Comparison of ENCODE assay signal across 6 cellular contexts in genomic region chr10:79838441-79838840, GRCh38. TPM values are rescaled to one million over a fixed set of nuclear protein-coding genes. Genes with fewer than 3 reads are reported as not detected.
"Had no signal": no experiment of that assay in that cellular context is flagged by ENCODE, and none has a peak within 500 bp of the region (broad histone marks: within the 10 kb centered on the region; RNA-seq: fewer than 3 reads in every experiment).

No MANE protein-coding gene starts in this region.

RNA-seq across cellular contexts. Expression of gene NUTM2E, which starts 11.9 kb away (rescaled TPM):
- total RNA-seq: subcutaneous adipose tissue, suprapubic skin, thoracic aorta, upper lobe of right lung, urinary bladder, vagina had no signal
